Comparison of ENCODE assay signal across 1 cellular context in the genomic region with DNA sequence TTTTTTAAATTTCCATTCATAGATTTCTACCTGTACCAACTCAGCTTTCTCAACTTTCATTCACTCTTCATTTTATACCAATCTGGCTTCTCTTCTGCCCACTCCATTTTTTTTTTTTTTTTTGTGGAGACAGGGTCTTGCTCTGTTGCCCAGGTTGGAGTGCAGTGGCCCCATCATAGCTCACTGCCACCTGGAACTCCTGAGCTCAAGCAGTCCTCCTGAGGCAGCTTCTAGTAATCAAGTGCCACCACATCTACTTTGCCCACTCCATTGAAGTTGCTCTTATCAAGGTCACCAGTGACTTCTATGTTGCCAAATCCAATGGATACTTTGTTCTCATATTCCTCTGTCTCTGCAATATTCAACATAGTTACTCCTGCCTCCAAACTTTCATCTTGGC.
TF ChIP-seq lines count a peak whose summit lies in the region.

No MANE protein-coding gene starts in this region.

TF ChIP-seq in A549, 52 proteins besides CTCF, POLR2A, EP300 and RAD21:
- TF ChIP-seq CBX8 (IDR thresholded peaks at IDR 0.05) (no peak), SMC3 (IDR thresholded peaks at IDR 0.05) (no peak), ESRRA (IDR thresholded peaks at IDR 0.05; ENCODE audit: borderline replicate concordance, low read length) (no peak), JUNB (IDR thresholded peaks at IDR 0.05) (no peak), EHF (CRISPR knock-in tag; IDR thresholded peaks at IDR 0.05) (no peak), BCL3 (IDR thresholded peaks at IDR 0.05) (no peak), FOSL2 (IDR thresholded peaks at IDR 0.05) (no peak), FOSL2 (CRISPR knock-in tag; IDR thresholded peaks at IDR 0.05) (no peak), E2F6 (IDR thresholded peaks at IDR 0.05; ENCODE audit: borderline replicate concordance, low read depth) (no peak), NR3C1 (IDR thresholded peaks at IDR 0.05) (no peak), RCOR1 (IDR thresholded peaks at IDR 0.05; ENCODE audit: low read depth, low read length) (no peak), RARB (CRISPR knock-in tag; IDR thresholded peaks at IDR 0.05) (no peak), PHF8 (IDR thresholded peaks at IDR 0.05; ENCODE audit: borderline replicate concordance, low read depth) (no peak), KDM1A (IDR thresholded peaks at IDR 0.05; ENCODE audit: low read depth) (no peak), HES2 (IDR thresholded peaks at IDR 0.05) (no peak), MYC (IDR thresholded peaks at IDR 0.05; ENCODE audit: borderline replicate concordance, low read length) (no peak)
- TF ChIP-seq, protein P1, sequence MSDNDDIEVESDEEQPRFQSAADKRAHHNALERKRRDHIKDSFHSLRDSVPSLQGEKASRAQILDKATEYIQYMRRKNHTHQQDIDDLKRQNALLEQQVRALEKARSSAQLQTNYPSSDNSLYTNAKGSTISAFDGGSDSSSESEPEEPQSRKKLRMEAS (IDR thresholded peaks at IDR 0.05), result no peak
